ENCODE assay signal across 11 cellular contexts in the genomic region with DNA sequence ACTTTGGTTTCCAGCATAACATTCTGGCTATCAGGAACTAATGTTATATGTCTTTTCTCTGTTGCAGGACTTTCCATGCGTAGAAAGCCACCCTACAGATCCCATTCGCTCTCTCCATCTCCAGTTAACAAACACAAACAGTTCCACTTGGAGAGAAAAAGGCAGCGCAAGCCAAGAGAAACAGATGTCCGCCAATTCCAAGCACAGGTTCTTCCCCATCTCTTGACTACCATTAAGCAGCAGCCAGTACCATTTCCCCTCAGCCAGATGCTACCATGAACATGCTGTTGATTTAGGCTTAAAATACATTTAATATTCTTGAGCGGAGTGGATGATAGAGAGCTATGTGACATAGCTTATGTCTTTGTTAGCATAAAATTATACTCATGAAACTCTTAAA. TPM values are rescaled to one million over a fixed set of nuclear protein-coding genes. Genes with fewer than 3 reads are reported as not detected.
A peak's percentile ranks its signal among the peaks of the same experiment; 100 is the strongest.
DNase-seq lines count a peak whose midpoint lies in the region; ATAC-seq and TF ChIP-seq lines count a peak whose summit lies in the region.
"Had no signal": no experiment of that assay in that cellular context is flagged by ENCODE, and none has a peak within 500 bp of the region (broad histone marks: within the 10 kb centered on the region; RNA-seq: fewer than 3 reads in every experiment).

No MANE protein-coding gene starts in this region.

- no peak overlapping the region for H3K4me3 Mint-ChIP-seq in activated T-cell treated with anti-CD3 and anti-CD28 coated beads, Interleukin-2, amount 50 U/mL, for 72 hours
- H3K4me3 Mint-ChIP-seq in HFFc6: no peak overlapping the region
- H3K4me3 Mint-ChIP-seq in stimulated activated effector memory CD8-positive, alpha-beta T cell treated with anti-CD3 and anti-CD28 coated beads, Interleukin-12 subunit alpha, Interleukin-12 subunit beta, amount 100 ng/mL, for 72 hours: no peak overlapping the region

- H3K27me3 Mint-ChIP-seq in activated T-cell treated with anti-CD3 and anti-CD28 coated beads, Interleukin-2, amount 50 U/mL, for 72 hours (ENCODE audit: low read depth): no peaks in the 10 kb centered on the region
- H3K27me3 Mint-ChIP-seq in HFFc6 (ENCODE audit: insufficient read depth): peaks cover 11% of the 10 kb centered on the region
- H3K27me3 Mint-ChIP-seq: CD4-positive, CD25-positive, alpha-beta regulatory T cell had no signal

- H3K36me3 Mint-ChIP-seq in activated T-cell treated with anti-CD3 and anti-CD28 coated beads, Interleukin-2, amount 50 U/mL, for 72 hours (ENCODE audit: insufficient read depth in 2 of 2): peaks cover 9 to 26% of the 10 kb centered on the region in 2 donors
- H3K36me3 Mint-ChIP-seq in HFFc6 (ENCODE audit: low read depth): peaks cover 44% of the 10 kb centered on the region
- H3K36me3 Mint-ChIP-seq in stimulated activated effector memory CD8-positive, alpha-beta T cell treated with anti-CD3 and anti-CD28 coated beads, Interleukin-12 subunit alpha, Interleukin-12 subunit beta, amount 100 ng/mL, for 72 hours: peaks cover 100% of the 10 kb centered on the region

- H3K27ac Mint-ChIP-seq in activated T-cell treated with anti-CD3 and anti-CD28 coated beads, Interleukin-2, amount 50 U/mL, for 72 hours: peak overlapping the region; percentile 16
- peak overlapping the region; percentile 1 for H3K27ac Mint-ChIP-seq in HFFc6
- peak overlapping the region; percentile 23 for H3K27ac Mint-ChIP-seq in stimulated activated effector memory CD8-positive, alpha-beta T cell treated with anti-CD3 and anti-CD28 coated beads, Interleukin-12 subunit alpha, Interleukin-12 subunit beta, amount 100 ng/mL, for 72 hours

- ATAC-seq in activated T-cell treated with anti-CD3 and anti-CD28 coated beads, Interleukin-2, amount 50 U/mL, for 72 hours (replicated peaks in 1 of 2): no peak
- no peak for ATAC-seq in stimulated activated effector memory CD8-positive, alpha-beta T cell treated with anti-CD3 and anti-CD28 coated beads, Interleukin-12 subunit alpha, Interleukin-12 subunit beta, amount 100 ng/mL, for 72 hours
- no peak for ATAC-seq in HG02884 (IDR thresholded peaks at IDR 0.05; ENCODE audit: unreplicated experiment)

- H3K9me3 Mint-ChIP-seq in activated T-cell treated with anti-CD3 and anti-CD28 coated beads, Interleukin-2, amount 50 U/mL, for 72 hours: no peaks in the 10 kb centered on the region
- no peaks in the 10 kb centered on the region for H3K9me3 Mint-ChIP-seq in HFFc6
- H3K9me3 Mint-ChIP-seq in stimulated activated effector memory CD8-positive, alpha-beta T cell treated with anti-CD3 and anti-CD28 coated beads, Interleukin-12 subunit alpha, Interleukin-12 subunit beta, amount 100 ng/mL, for 72 hours: no peaks in the 10 kb centered on the region
- H3K9me3 Mint-ChIP-seq: CD4-positive, CD25-positive, alpha-beta regulatory T cell had no signal

- no peaks in the 10 kb centered on the region for H3K4me1 Mint-ChIP-seq in activated T-cell treated with anti-CD3 and anti-CD28 coated beads, Interleukin-2, amount 50 U/mL, for 72 hours (ENCODE audit: low read depth)
- peaks cover 17% of the 10 kb centered on the region; the same call in 1 of the 2 replicates for H3K4me1 Mint-ChIP-seq in HFFc6 (ENCODE audit: low read depth)
- peaks cover 10% of the 10 kb centered on the region for H3K4me1 Mint-ChIP-seq in stimulated activated effector memory CD8-positive, alpha-beta T cell treated with anti-CD3 and anti-CD28 coated beads, Interleukin-12 subunit alpha, Interleukin-12 subunit beta, amount 100 ng/mL, for 72 hours

- no peak for DNase-seq in activated T-cell treated with anti-CD3 and anti-CD28 coated beads, Interleukin-2, amount 50 U/mL, for 72 hours
- DNase-seq in activated T-cell treated with anti-CD3 and anti-CD28 coated beads for 4 hours (no peak), Ammon's horn (ENCODE audit: low spot score) (peak; percentile 50), HFFc6 (no peak)
- no peak for DNase-seq in stimulated activated effector memory CD8-positive, alpha-beta T cell treated with anti-CD3 and anti-CD28 coated beads, Interleukin-12 subunit alpha, Interleukin-12 subunit beta, amount 100 ng/mL, for 72 hours (ENCODE audit: low spot score in 2 of 2)
- DNase-seq: BE2C; C1 segment of cervical spinal cord; Caco-2; CD4-positive, CD25-positive, alpha-beta regulatory T cell; IMR-90 had no signal

- no peak for TF ChIP-seq CTCF in HFFc6 (IDR thresholded peaks at IDR 0.05)

RNA-seq across cellular contexts. Expression of a gene that starts 22.4 kb away (rescaled TPM):
- total RNA-seq in activated T-cell treated with anti-CD3 and anti-CD28 coated beads, Interleukin-2, amount 50 U/mL, for 72 hours: 10 to 100 TPM; 70.9 to 80.3 TPM
- 10 to 100 TPM in 5 of 6 experiments, 1 to 10 TPM in 1; 9.0 to 13.0 (median 11.5) TPM for total RNA-seq in HFFc6 (2021; fragmentation: NEBNext Ultra II Directional; extraction: Animal tissue kit (Norgen Biotek cat#: 25700))

RNA-seq across cellular contexts. Expression of a gene that starts 23.1 kb away (rescaled TPM):
- 1,000 to 10,000 TPM; 1,029 to 1,188 TPM for total RNA-seq in activated T-cell treated with anti-CD3 and anti-CD28 coated beads, Interleukin-2, amount 50 U/mL, for 72 hours
- 100 to 1,000 TPM; 537 to 635 (median 600) TPM for total RNA-seq in HFFc6 (2021; fragmentation: NEBNext Ultra II Directional; extraction: Animal tissue kit (Norgen Biotek cat#: 25700))

RNA-seq across cellular contexts. Expression of a gene that starts 32.4 kb away (rescaled TPM):
- total RNA-seq in activated T-cell treated with anti-CD3 and anti-CD28 coated beads, Interleukin-2, amount 50 U/mL, for 72 hours: 10 to 100 TPM; 40.7 to 47.2 TPM
- total RNA-seq in HFFc6 (2021; fragmentation: NEBNext Ultra II Directional; extraction: Animal tissue kit (Norgen Biotek cat#: 25700)): 10 to 100 TPM in 1 of 6 experiments, 1 to 10 TPM in 5; 6.5 to 11.8 (median 7.3) TPM

Comparison
In these comparisons a context has a peak if more than half of its experiments do, and no peak if none do; other contexts are left out.
1. RNA of a gene that starts 22.4 kb away (total RNA-seq): 70.9 to 80.3 TPM in activated T-cell treated with anti-CD3 and anti-CD28 coated beads, Interleukin-2, amount 50 U/mL, for 72 hours; 9.0 to 13.0 TPM in HFFc6; every median in the first group is over 4 times any median in the second.
2. Peak in every context shown above with its lines, with median percentiles within 50 percentile points of each other: H3K27ac Mint-ChIP-seq.